13 cellular contexts compared by ENCODE assay signal in genomic region chr17:39921323-39921722, GRCh38. TPM values are rescaled to one million over a fixed set of nuclear protein-coding genes. Genes with fewer than 3 reads are reported as not detected.
DNase-seq lines count a peak whose midpoint lies in the region; ATAC-seq and TF ChIP-seq lines count a peak whose summit lies in the region.
"Had no signal": no experiment of that assay in that cellular context is flagged by ENCODE, and none has a peak within 500 bp of the region (broad histone marks: within the 10 kb centered on the region; RNA-seq: fewer than 3 reads in every experiment).

No MANE protein-coding gene starts in this region.

- POLR2A ChIA-PET in CD8-positive, alpha-beta T cell (lab: Charles Lee): no interaction called here
- POLR2A ChIA-PET in naive thymus-derived CD8-positive, alpha-beta T cell (lab: Charles Lee): interaction anchor here (0.6 to 2.2 kb wide), 5 partner anchors 9 to 59 kb away, joined by 4 to 8 read pairs (median 7); partner anchors contain the start of gene PSMD3

- ATAC-seq in CD8-positive, alpha-beta T cell: peak; percentile 26
- ATAC-seq in naive thymus-derived CD8-positive, alpha-beta T cell: peak; percentile 4 to 34
- no peak for ATAC-seq in GM19463 (IDR thresholded peaks at IDR 0.05; ENCODE audit: unreplicated experiment)

- H4K20me1 ChIP-seq in Loucy (ENCODE audit: insufficient read depth, low read length, poor library complexity, severe bottlenecking): peaks cover 20% of the 10 kb centered on the region

- no peak overlapping the region for H2AFZ ChIP-seq in Loucy (ENCODE audit: low read length)

- intact Hi-C loops in CD8-positive, alpha-beta T cell (cut with DNase I, micrococcal nuclease): no loop called here
- intact Hi-C loops in activated T-helper 2 cell treated with anti-CD3 and anti-CD28 coated beads, Interferon-gamma antibody, Interleukin-2, Interleukin-4, amounts not matched to agents 10 μg/mL and 5 μg/mL and 100 μg/mL, durations not matched to agents 14 hours and 24 hours and 36 hours (cut with micrococcal nuclease): no loop called here

- H3K27me3 ChIP-seq in CD8-positive, alpha-beta T cell (ENCODE audit: insufficient read depth, low read length): no peaks in the 10 kb centered on the region
- no peaks in the 10 kb centered on the region for H3K27me3 ChIP-seq in Loucy (ENCODE audit: insufficient read depth, low read length, poor library complexity, severe bottlenecking)
- H3K27me3 ChIP-seq: MG63 had no signal

- no peaks in the 10 kb centered on the region for H3F3A ChIP-seq in Loucy (ENCODE audit: low read depth)

- H3K27me3 Mint-ChIP-seq in CD8-positive, alpha-beta T cell (ENCODE audit: low read depth): no peaks in the 10 kb centered on the region
- no peaks in the 10 kb centered on the region for H3K27me3 Mint-ChIP-seq in activated T-helper 2 cell treated with anti-CD3 and anti-CD28 coated beads, Interferon-gamma antibody, Interleukin-2, Interleukin-4, amounts not matched to agents 10 μg/mL and 5 μg/mL and 100 μg/mL, durations not matched to agents 14 hours and 24 hours and 36 hours (ENCODE audit: low read depth)
- no peaks in the 10 kb centered on the region for H3K27me3 Mint-ChIP-seq in naive thymus-derived CD8-positive, alpha-beta T cell

- CTCF ChIA-PET in CD8-positive, alpha-beta T cell (lab: Charles Lee): interaction anchor here (0.6 kb wide), 1 partner anchor 192 kb away, joined by 4 read pairs; no protein-coding TSS in a partner anchor

- no peak for TF ChIP-seq CTCF in CD8-positive, alpha-beta T cell (IDR thresholded peaks at IDR 0.05)
- no peak for TF ChIP-seq CTCF in Loucy (conservative IDR thresholded peaks at IDR 0.05; ENCODE audit: low read length)

- peak overlapping the region; percentile 63 for H3K4me3 Mint-ChIP-seq in CD8-positive, alpha-beta T cell
- no peak overlapping the region for H3K4me3 Mint-ChIP-seq in activated T-helper 2 cell treated with anti-CD3 and anti-CD28 coated beads, Interferon-gamma antibody, Interleukin-2, Interleukin-4, amounts not matched to agents 10 μg/mL and 5 μg/mL and 100 μg/mL, durations not matched to agents 14 hours and 24 hours and 36 hours (ENCODE audit: low read depth)
- peak overlapping the region in 9 of 10 donors; percentile 51 to 92 (median 71) for H3K4me3 Mint-ChIP-seq in naive thymus-derived CD8-positive, alpha-beta T cell

- H3K9ac ChIP-seq in Loucy (ENCODE audit: low read depth, low read length, poor library complexity, severe bottlenecking): no peak overlapping the region

- peak overlapping the region; percentile 91 for H3K27ac Mint-ChIP-seq in CD8-positive, alpha-beta T cell
- H3K27ac Mint-ChIP-seq in activated T-helper 2 cell treated with anti-CD3 and anti-CD28 coated beads, Interferon-gamma antibody, Interleukin-2, Interleukin-4, amounts not matched to agents 10 μg/mL and 5 μg/mL and 100 μg/mL, durations not matched to agents 14 hours and 24 hours and 36 hours: peak overlapping the region; percentile 79
- H3K27ac Mint-ChIP-seq in naive thymus-derived CD8-positive, alpha-beta T cell: peak overlapping the region; percentile 84 to 98 (median 94)

- H3K4me2 ChIP-seq in Loucy (ENCODE audit: low read depth, low read length, poor library complexity, severe bottlenecking): peak overlapping the region; percentile 41

- peak overlapping the region; percentile 43 for H3K27ac ChIP-seq in CD8-positive, alpha-beta T cell (ENCODE audit: low read depth, low read length)

- H3K4me1 Mint-ChIP-seq in CD8-positive, alpha-beta T cell (ENCODE audit: low read depth): peaks cover 79% of the 10 kb centered on the region
- peaks cover 73% of the 10 kb centered on the region for H3K4me1 Mint-ChIP-seq in activated T-helper 2 cell treated with anti-CD3 and anti-CD28 coated beads, Interferon-gamma antibody, Interleukin-2, Interleukin-4, amounts not matched to agents 10 μg/mL and 5 μg/mL and 100 μg/mL, durations not matched to agents 14 hours and 24 hours and 36 hours (ENCODE audit: low read depth)
- H3K4me1 Mint-ChIP-seq in naive thymus-derived CD8-positive, alpha-beta T cell: peaks cover 53 to 92% (median 87%) of the 10 kb centered on the region in 4 donors

- peaks cover 33% of the 10 kb centered on the region for H3K79me2 ChIP-seq in Loucy (ENCODE audit: insufficient read depth, low read length)

- DNase-seq in CD8-positive, alpha-beta T cell: peak in 2 of 7 experiments; percentile 34 to 38
- DNase-seq in activated T-helper 2 cell treated with anti-CD3 and anti-CD28 coated beads, Interferon-gamma antibody, Interleukin-2, Interleukin-4, amounts not matched to agents 10 μg/mL and 5 μg/mL and 100 μg/mL, durations not matched to agents 14 hours and 24 hours and 36 hours (ENCODE audit: low spot score): no peak
- DNase-seq in naive thymus-derived CD8-positive, alpha-beta T cell: peak in 1 of 10 donors; percentile 52
- DNase-seq in NCI-H1417 (lab: John Stamatoyannopoulos, UW): no peak
- no peak for DNase-seq in mucosa of gallbladder (ENCODE audit: low spot score)
- no peak for DNase-seq in NCI-H526 treated with DMSO at 0.1 percent for 48 hours (lab: John Stamatoyannopoulos, UW)
- DNase-seq: MG63, NCI-H774 had no signal

- H3K9me2 ChIP-seq in Loucy (replicated peaks; ENCODE audit: low read depth, low read length): no peaks in the 10 kb centered on the region

- H3K9me3 Mint-ChIP-seq in CD8-positive, alpha-beta T cell: no peaks in the 10 kb centered on the region
- no peaks in the 10 kb centered on the region for H3K9me3 Mint-ChIP-seq in activated T-helper 2 cell treated with anti-CD3 and anti-CD28 coated beads, Interferon-gamma antibody, Interleukin-2, Interleukin-4, amounts not matched to agents 10 μg/mL and 5 μg/mL and 100 μg/mL, durations not matched to agents 14 hours and 24 hours and 36 hours
- no peaks in the 10 kb centered on the region for H3K9me3 Mint-ChIP-seq in naive thymus-derived CD8-positive, alpha-beta T cell

- H3K4me3 ChIP-seq in CD8-positive, alpha-beta T cell (ENCODE audit: low read depth, low read length): peak overlapping the region; percentile 3
- H3K4me3 ChIP-seq in Loucy (ENCODE audit: low read length, poor library complexity, severe bottlenecking): no peak overlapping the region
- H3K4me3 ChIP-seq: MG63 had no signal

- H3K36me3 ChIP-seq in CD8-positive, alpha-beta T cell (ENCODE audit: insufficient read depth, low read length): peaks cover 23% of the 10 kb centered on the region
- peaks cover 19% of the 10 kb centered on the region; the same call in 1 of the 2 replicates for H3K36me3 ChIP-seq in Loucy (ENCODE audit: insufficient read depth, low read length)

- H3K36me3 Mint-ChIP-seq in CD8-positive, alpha-beta T cell: peaks cover 79% of the 10 kb centered on the region
- peaks cover 81% of the 10 kb centered on the region for H3K36me3 Mint-ChIP-seq in activated T-helper 2 cell treated with anti-CD3 and anti-CD28 coated beads, Interferon-gamma antibody, Interleukin-2, Interleukin-4, amounts not matched to agents 10 μg/mL and 5 μg/mL and 100 μg/mL, durations not matched to agents 14 hours and 24 hours and 36 hours (ENCODE audit: low read depth)
- peaks cover 0 to 69% (median 22%) of the 10 kb centered on the region in 3 donors for H3K36me3 Mint-ChIP-seq in naive thymus-derived CD8-positive, alpha-beta T cell

- peaks cover 81% of the 10 kb centered on the region for H3K4me1 ChIP-seq in CD8-positive, alpha-beta T cell (ENCODE audit: insufficient read depth, low read length)
- H3K4me1 ChIP-seq in Loucy (ENCODE audit: insufficient read depth, low read length, poor library complexity, severe bottlenecking): peaks cover 34% of the 10 kb centered on the region

- no peaks in the 10 kb centered on the region for H3K9me3 ChIP-seq in CD8-positive, alpha-beta T cell (ENCODE audit: low read length)
- no peaks in the 10 kb centered on the region for H3K9me3 ChIP-seq in Loucy (ENCODE audit: insufficient read depth, low read depth, low read length)
- H3K9me3 ChIP-seq: MG63 had no signal

RNA-seq across cellular contexts. Expression of gene GSDMB, which starts 2.9 kb away (rescaled TPM):
- total RNA-seq in CD8-positive, alpha-beta T cell: 10 to 100 TPM; 25.3 to 25.4 TPM
- total RNA-seq in activated T-helper 2 cell treated with anti-CD3 and anti-CD28 coated beads, Interferon-gamma antibody, Interleukin-2, Interleukin-4, amounts not matched to agents 10 μg/mL and 5 μg/mL and 100 μg/mL, durations not matched to agents 14 hours and 24 hours and 36 hours: 24.6 and 26.3 TPM in 2 replicates
- 10 to 100 TPM; 82.2 to 83.3 TPM for total RNA-seq in naive thymus-derived CD8-positive, alpha-beta T cell
- 1 to 10 TPM in 1 of 3 donors, under 1 TPM in 2; 0.55 to 1.2 (median 0.58) TPM for polyA plus RNA-seq in naive thymus-derived CD8-positive, alpha-beta T cell
- total RNA-seq in mucosa of gallbladder: 26.9 TPM

RNA-seq across cellular contexts. Expression of gene ORMDL3, which starts 6.1 kb away (rescaled TPM):
- 100 to 1,000 TPM; 136 to 140 TPM for total RNA-seq in CD8-positive, alpha-beta T cell
- total RNA-seq in activated T-helper 2 cell treated with anti-CD3 and anti-CD28 coated beads, Interferon-gamma antibody, Interleukin-2, Interleukin-4, amounts not matched to agents 10 μg/mL and 5 μg/mL and 100 μg/mL, durations not matched to agents 14 hours and 24 hours and 36 hours: 66.1 and 74.3 TPM in 2 replicates
- 100 to 1,000 TPM; 178 to 192 TPM for total RNA-seq in naive thymus-derived CD8-positive, alpha-beta T cell
- polyA plus RNA-seq in naive thymus-derived CD8-positive, alpha-beta T cell: 100 to 1,000 TPM; 100 to 335 (median 249) TPM
- 73.6 TPM for total RNA-seq in mucosa of gallbladder

RNA-seq across cellular contexts. Expression of gene LRRC3C, which starts 6.2 kb away (rescaled TPM):
- total RNA-seq in CD8-positive, alpha-beta T cell: not detected
- total RNA-seq in activated T-helper 2 cell treated with anti-CD3 and anti-CD28 coated beads, Interferon-gamma antibody, Interleukin-2, Interleukin-4, amounts not matched to agents 10 μg/mL and 5 μg/mL and 100 μg/mL, durations not matched to agents 14 hours and 24 hours and 36 hours: not detected in 2 replicates
- total RNA-seq in naive thymus-derived CD8-positive, alpha-beta T cell: under 1 TPM in 1 of 2 experiments, not detected in 1; 0.44 TPM
- polyA plus RNA-seq in naive thymus-derived CD8-positive, alpha-beta T cell: not detected
- total RNA-seq in mucosa of gallbladder: not detected
- total RNA-seq: T-helper 1 cell treated with Interleukin-12 subunit alpha and Interleukin-12 subunit beta and Interleukin-4 antibody, amounts not matched to agents 30 ng/mL and 1 ng/mL, for 36 hours; temporal lobe had no signal
- polyA plus RNA-seq: neural cell had no signal

RNA-seq across cellular contexts. Expression of gene GSDMA, which starts 41.5 kb away (rescaled TPM):
- total RNA-seq in CD8-positive, alpha-beta T cell: under 1 TPM; 0.41 to 0.78 TPM
- total RNA-seq in activated T-helper 2 cell treated with anti-CD3 and anti-CD28 coated beads, Interferon-gamma antibody, Interleukin-2, Interleukin-4, amounts not matched to agents 10 μg/mL and 5 μg/mL and 100 μg/mL, durations not matched to agents 14 hours and 24 hours and 36 hours: 0.11 and 0.53 TPM in 2 replicates
- not detected for total RNA-seq in naive thymus-derived CD8-positive, alpha-beta T cell
- polyA plus RNA-seq in naive thymus-derived CD8-positive, alpha-beta T cell: under 1 TPM; 0.16 to 0.65 (median 0.50) TPM
- not detected for total RNA-seq in mucosa of gallbladder
- polyA plus RNA-seq: neural cell had no signal

RNA-seq across cellular contexts. Expression of gene ZPBP2, which starts 53.3 kb away (rescaled TPM):
- total RNA-seq in CD8-positive, alpha-beta T cell: not detected
- not detected in 2 replicates for total RNA-seq in activated T-helper 2 cell treated with anti-CD3 and anti-CD28 coated beads, Interferon-gamma antibody, Interleukin-2, Interleukin-4, amounts not matched to agents 10 μg/mL and 5 μg/mL and 100 μg/mL, durations not matched to agents 14 hours and 24 hours and 36 hours
- under 1 TPM; 0.38 to 0.49 TPM for total RNA-seq in naive thymus-derived CD8-positive, alpha-beta T cell
- polyA plus RNA-seq in naive thymus-derived CD8-positive, alpha-beta T cell: not detected
- total RNA-seq in mucosa of gallbladder: not detected
- total RNA-seq: T-helper 1 cell treated with Interleukin-12 subunit alpha and Interleukin-12 subunit beta and Interleukin-4 antibody, amounts not matched to agents 30 ng/mL and 1 ng/mL, for 36 hours; temporal lobe had no signal
- polyA plus RNA-seq: neural cell had no signal
